22 cellular contexts compared by ENCODE assay signal in the genomic region with DNA sequence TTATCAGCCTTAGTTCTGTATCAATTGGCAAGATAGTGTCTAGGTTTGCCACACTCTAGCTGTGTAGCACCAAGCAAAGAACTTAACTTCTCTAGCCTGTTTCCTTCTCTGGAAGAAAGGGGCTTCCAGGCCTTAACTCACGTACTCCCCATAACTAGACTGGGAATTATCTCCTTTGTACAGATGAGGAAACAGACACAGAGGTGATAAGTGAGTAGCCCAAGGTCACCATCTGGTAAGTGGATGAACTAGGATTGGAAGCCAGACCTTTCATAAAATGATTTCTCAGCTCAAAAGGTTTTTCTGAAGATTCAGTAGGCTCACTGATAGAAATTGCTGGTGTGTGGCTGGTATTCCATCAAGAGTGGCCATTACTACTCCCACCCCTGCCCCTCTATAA. TPM values are rescaled to one million over a fixed set of nuclear protein-coding genes. Genes with fewer than 3 reads are reported as not detected.
DNase-seq lines count a peak whose midpoint lies in the region; ATAC-seq and TF ChIP-seq lines count a peak whose summit lies in the region.
"Had no signal": no experiment of that assay in that cellular context is flagged by ENCODE, and none has a peak within 500 bp of the region (broad histone marks: within the 10 kb centered on the region; RNA-seq: fewer than 3 reads in every experiment).

No MANE protein-coding gene starts in this region.

- CTCF ChIA-PET in CD4-positive, alpha-beta T cell (lab: Charles Lee): interaction anchor here (2.9 kb wide), 1 partner anchor 20 kb away, joined by 12 read pairs; a partner anchor contains a TSS

- H3K36me3 Mint-ChIP-seq in CD4-positive, alpha-beta T cell (ENCODE audit: low read depth): peaks cover 38% of the 10 kb centered on the region
- H3K36me3 Mint-ChIP-seq in T-helper 17 cell (ENCODE audit: low read depth): peaks cover 12% of the 10 kb centered on the region
- H3K36me3 Mint-ChIP-seq in mesothelial cell of epicardium: peaks cover 29% of the 10 kb centered on the region

- H3K4me3 Mint-ChIP-seq in CD4-positive, alpha-beta T cell: no peak overlapping the region
- H3K4me3 Mint-ChIP-seq in T-helper 17 cell: no peak overlapping the region
- no peak overlapping the region for H3K4me3 Mint-ChIP-seq in mesothelial cell of epicardium
- H3K4me3 Mint-ChIP-seq: GM23338 had no signal

- peak overlapping the region; percentile 30; the same call in 1 of the 2 replicates for H3K9ac ChIP-seq in BLaER1
- H3K9ac ChIP-seq: KMS-11 had no signal

- H3K4me1 ChIP-seq in BLaER1 (peaks cover 55% of the 10 kb centered on the region), mucosa of descending colon (ENCODE audit: low read depth) (peaks cover 11% of the 10 kb centered on the region)
- H3K4me1 ChIP-seq: BE2C had no signal

- no peak for TF ChIP-seq CTCF in CD4-positive, alpha-beta T cell (IDR thresholded peaks at IDR 0.05)
- TF ChIP-seq CTCF in mesothelial cell of epicardium (IDR thresholded peaks at IDR 0.05; ENCODE audit: unreplicated experiment) (no peak), mucosa of descending colon (IDR thresholded peaks at IDR 0.05) (no peak)

- H3K4me3 ChIP-seq in BLaER1 (no peak overlapping the region), mucosa of descending colon (no peak overlapping the region)
- H3K4me3 ChIP-seq: GM23338 had no signal

- H3K27me3 Mint-ChIP-seq in CD4-positive, alpha-beta T cell: no peaks in the 10 kb centered on the region
- no peaks in the 10 kb centered on the region for H3K27me3 Mint-ChIP-seq in T-helper 17 cell
- H3K27me3 Mint-ChIP-seq in mesothelial cell of epicardium (ENCODE audit: low read depth): no peaks in the 10 kb centered on the region
- H3K27me3 Mint-ChIP-seq: CD4-positive, alpha-beta memory T cell had no signal

- H3K9me3 ChIP-seq in BLaER1 (no peaks in the 10 kb centered on the region), T-helper 17 cell (ENCODE audit: control insufficient read depth, low read length, poor library complexity, severe bottlenecking) (no peaks in the 10 kb centered on the region), mucosa of descending colon (no peaks in the 10 kb centered on the region)
- H3K9me3 ChIP-seq in CD4-positive, alpha-beta T cell (ENCODE audit: control insufficient read depth, low read length): no peaks in the 10 kb centered on the region
- H3K9me3 ChIP-seq: BE2C, Caco-2 had no signal

- no peak for ATAC-seq in CD4-positive, alpha-beta T cell (ENCODE audit: poor library complexity)
- ATAC-seq in T-helper 17 cell (no peak), mucosa of descending colon (no peak), GM18520 (IDR thresholded peaks at IDR 0.05; ENCODE audit: unreplicated experiment) (no peak)
- ATAC-seq: GM23338, Panc1 had no signal

- intact Hi-C loops in CD4-positive, alpha-beta T cell (cut with DNase I, micrococcal nuclease): loop anchor here in 1 of 2 experiments (10.0 kb wide), 1 partner anchor 48 kb away; no protein-coding TSS in a partner anchor
- intact Hi-C loops in mucosa of descending colon (cut with DNase I, micrococcal nuclease): no loop called here

- POLR2A ChIA-PET in CD4-positive, alpha-beta T cell (lab: Charles Lee): no interaction called here

- no peaks in the 10 kb centered on the region for H3K9me3 Mint-ChIP-seq in CD4-positive, alpha-beta T cell
- no peaks in the 10 kb centered on the region for H3K9me3 Mint-ChIP-seq in mesothelial cell of epicardium
- H3K9me3 Mint-ChIP-seq: CD4-positive, alpha-beta memory T cell had no signal

- peak overlapping the region; percentile 1 for H3K27ac ChIP-seq in BLaER1
- H3K27ac ChIP-seq in CD4-positive, alpha-beta T cell (ENCODE audit: low read depth, low read length): no peak overlapping the region
- H3K27ac ChIP-seq: KMS-11 had no signal

- peaks cover 36% of the 10 kb centered on the region for H3K36me3 ChIP-seq in BLaER1
- no peaks in the 10 kb centered on the region for H3K36me3 ChIP-seq in mucosa of descending colon (ENCODE audit: low read depth)

- peak overlapping the region; percentile 67 for H3K4me2 ChIP-seq in BLaER1
- H3K4me2 ChIP-seq: GM23338, KMS-11 had no signal

- peak overlapping the region; percentile 48 for H3K27ac Mint-ChIP-seq in CD4-positive, alpha-beta T cell
- H3K27ac Mint-ChIP-seq in T-helper 17 cell: peak overlapping the region; percentile 39
- peak overlapping the region; percentile 16 for H3K27ac Mint-ChIP-seq in mesothelial cell of epicardium
- H3K27ac Mint-ChIP-seq: GM23338 had no signal

- H4K20me1 ChIP-seq in BLaER1: peaks cover 61% of the 10 kb centered on the region

- no peaks in the 10 kb centered on the region for H3K27me3 ChIP-seq in BLaER1
- H3K27me3 ChIP-seq in CD4-positive, alpha-beta T cell (ENCODE audit: control insufficient read depth, insufficient read depth, low read length): no peaks in the 10 kb centered on the region
- H3K27me3 ChIP-seq: BE2C had no signal

- DNase-seq in CD4-positive, alpha-beta T cell: no peak
- DNase-seq in T-helper 17 cell (no peak), mesothelial cell of epicardium (ENCODE audit: low spot score in 2 of 2, unreplicated experiment in 2 of 2) (no peak), HuH-7 (ENCODE audit: low spot score) (no peak), mucosa of descending colon (no peak)
- DNase-seq: BE2C; Caco-2; CD4-positive, alpha-beta memory T cell; DMS 273 treated with DMSO at 0.1 percent for 48 hours; HCEC 1CT; NCI-H1105; NCI-H2029 treated with DMSO at 0.1 percent for 48 hours; NCI-H226; NCI-H510A treated with DMSO at 0.1 percent for 48 hours; NCI-H748 treated with DMSO at 0.1 percent for 48 hours had no signal

- peaks cover 68% of the 10 kb centered on the region for H3K4me1 Mint-ChIP-seq in CD4-positive, alpha-beta T cell (ENCODE audit: low read depth)
- H3K4me1 Mint-ChIP-seq in T-helper 17 cell: peaks cover 34% of the 10 kb centered on the region
- peaks cover 25% of the 10 kb centered on the region for H3K4me1 Mint-ChIP-seq in mesothelial cell of epicardium

RNA-seq across cellular contexts. Expression of a gene that starts 3.1 kb away (rescaled TPM):
- 10 to 100 TPM; 22.3 to 24.8 TPM for total RNA-seq in CD4-positive, alpha-beta T cell
- total RNA-seq in T-helper 17 cell (10 to 100 TPM; 23.8 to 26.3 TPM), mesothelial cell of epicardium (92.2 to 96.2 TPM (median 92.4 TPM) in 3 replicates), mucosa of descending colon (10 to 100 TPM; 13.6 to 40.2 (median 19.4) TPM)

RNA-seq across cellular contexts. Expression of a gene that starts 4.4 kb away (rescaled TPM):
- total RNA-seq in CD4-positive, alpha-beta T cell: under 1 TPM; 0.25 to 0.56 TPM
- total RNA-seq in T-helper 17 cell (under 1 TPM; 0.40 to 0.60 TPM), mesothelial cell of epicardium (0.36 to 0.63 TPM (median 0.58 TPM) in 3 replicates), mucosa of descending colon (under 1 TPM; 0.14 to 0.63 (median 0.41) TPM)
- total RNA-seq: G401, GM23338, HT1080 had no signal

RNA-seq across cellular contexts. Expression of a gene that starts 19.9 kb away (rescaled TPM):
- 1 to 10 TPM; 4.1 to 4.8 TPM for total RNA-seq in CD4-positive, alpha-beta T cell
- total RNA-seq in T-helper 17 cell (10 to 100 TPM in 1 of 2 donors, 1 to 10 TPM in 1; 7.9 to 11.1 TPM), mesothelial cell of epicardium (11.4 to 12.6 TPM (median 12.6 TPM) in 3 replicates), mucosa of descending colon (10 to 100 TPM; 15.4 to 18.9 (median 16.3) TPM)

RNA-seq across cellular contexts. Expression of a gene that starts 20.4 kb away (rescaled TPM):
- total RNA-seq in CD4-positive, alpha-beta T cell: 10 to 100 TPM; 28.9 to 29.8 TPM
- total RNA-seq in T-helper 17 cell (10 to 100 TPM; 49.9 to 51.1 TPM), mesothelial cell of epicardium (41.1 to 42.2 TPM (median 41.4 TPM) in 3 replicates), mucosa of descending colon (10 to 100 TPM; 18.9 to 29.4 (median 21.9) TPM)

RNA-seq across cellular contexts. Expression of a gene that starts 23.3 kb away (rescaled TPM):
- total RNA-seq in CD4-positive, alpha-beta T cell: under 1 TPM; 0.28 to 0.36 TPM
- total RNA-seq in T-helper 17 cell: under 1 TPM; 0.40 to 0.91 TPM
- 45.8 to 48.3 TPM (median 47.1 TPM) in 3 replicates for total RNA-seq in mesothelial cell of epicardium
- total RNA-seq in mucosa of descending colon: 10 to 100 TPM in 1 of 3 donors, 1 to 10 TPM in 2; 1.2 to 26.2 (median 3.4) TPM
